Comparison of ENCODE assay signal across 14 cellular contexts in genomic region chr19:19409235-19410030, GRCh38. TPM values are rescaled to one million over a fixed set of nuclear protein-coding genes. Genes with fewer than 3 reads are reported as not detected.
DNase-seq lines count a peak whose midpoint lies in the region; ATAC-seq and TF ChIP-seq lines count a peak whose summit lies in the region.
"Had no signal": no experiment of that assay in that cellular context is flagged by ENCODE, and none has a peak within 500 bp of the region (broad histone marks: within the 10 kb centered on the region; RNA-seq: fewer than 3 reads in every experiment).

No MANE protein-coding gene starts in this region.

- DNase-seq in ELF-1 (ENCODE audit: low read depth, low spot score), result peak; percentile 43
- DNase-seq in activated B cell treated with CpG ODN at 0.5 μM for 24 hours, result no peak
- DNase-seq in memory B cell (ENCODE audit: low spot score in 2 of 2), result no peak
- DNase-seq in NCI-H1105 treated with DMSO at 0.1 percent for 48 hours (lab: John Stamatoyannopoulos, UW), result no peak
- no peak for DNase-seq in activated effector memory CD4-positive, alpha-beta T cell treated with Interleukin-2 at 50 U/mL for 16 hours
- no peak for DNase-seq in GM13977 (ENCODE audit: low spot score)
- DNase-seq in heart right ventricle, result no peak
- DNase-seq: H7, lower lobe of right lung, NCI-H2107, psoas muscle had no signal

- H3K4me3 ChIP-seq in heart right ventricle, result no peak overlapping the region
- H3K4me3 ChIP-seq: gastroesophageal sphincter, lower lobe of right lung, psoas muscle had no signal

- no peaks in the 10 kb centered on the region for H3K27me3 ChIP-seq in heart right ventricle
- H3K27me3 ChIP-seq: gastroesophageal sphincter had no signal

- H3K36me3 Mint-ChIP-seq in activated B cell treated with CpG ODN at 0.5 μM for 24 hours (ENCODE audit: low read depth) (peaks cover 21% of the 10 kb centered on the region), memory B cell (no peaks in the 10 kb centered on the region)

- in situ Hi-C loops in GM13977 (cut with MboI; ENCODE audit: low pct_unique_long_range_greater_than_20kb, low sequenced_read_pairs, unreplicated experiment), result no loop called here

- intact Hi-C loops in activated B cell treated with CpG ODN at 0.5 μM for 24 hours (cut with micrococcal nuclease), result loop anchor here (10.0 kb wide), 1 partner anchor 345 kb away; the partner anchor contains the start of gene SLC25A42
- intact Hi-C loops in heart right ventricle (cut with DNase I), result loop anchor here in 7 of 10 donors (5.0 to 10.0 kb wide), 7 partner anchors 42 to 78 kb away; no protein-coding TSS in a partner anchor

- CTCF ChIA-PET in activated B cell treated with CpG ODN at 0.5 μM for 24 hours (lab: Charles Lee), result no interaction called here

- POLR2A ChIA-PET in activated B cell treated with CpG ODN at 0.5 μM for 24 hours (lab: Charles Lee), result interaction anchor here (1.2 to 1.9 kb wide), 2 partner anchors 24 to 81 kb away, joined by 3 to 5 read pairs; no protein-coding TSS in a partner anchor

- H3K36me3 ChIP-seq in heart right ventricle, result peaks cover 0 to 6% (median 0%) of the 10 kb centered on the region in 9 donors
- H3K36me3 ChIP-seq: gastroesophageal sphincter, lower lobe of right lung had no signal

- H3K4me1 ChIP-seq in heart right ventricle, result peaks cover 19 to 71% (median 62%) of the 10 kb centered on the region in 9 donors

- peaks cover 77% of the 10 kb centered on the region for H3K4me1 Mint-ChIP-seq in activated B cell treated with CpG ODN at 0.5 μM for 24 hours
- peaks cover 55% of the 10 kb centered on the region for H3K4me1 Mint-ChIP-seq in memory B cell

- H3K9me3 ChIP-seq in heart right ventricle, result no peaks in the 10 kb centered on the region
- H3K9me3 ChIP-seq: gastroesophageal sphincter, lower lobe of right lung, psoas muscle had no signal

- TF ChIP-seq CTCF in 22Rv1 (IDR thresholded peaks at IDR 0.05) (no peak), activated B cell treated with CpG ODN at 0.5 μM for 24 hours (IDR thresholded peaks at IDR 0.05) (no peak), GM13977 (IDR thresholded peaks at IDR 0.05; ENCODE audit: extremely low read depth, insufficient read depth, missing control alignments) (no peak), heart right ventricle (IDR thresholded peaks at IDR 0.05) (no peak)

- 0 out of 2 replicates have a peak overlapping the region, but pooled peaks have one; percentile 7 for H3K27ac ChIP-seq in 22Rv1
- H3K27ac ChIP-seq in heart right ventricle, result no peak overlapping the region
- H3K27ac ChIP-seq: gastroesophageal sphincter, lower lobe of right lung, VCaP had no signal

- H3K27me3 Mint-ChIP-seq in activated B cell treated with CpG ODN at 0.5 μM for 24 hours, result no peaks in the 10 kb centered on the region
- H3K27me3 Mint-ChIP-seq in memory B cell, result no peaks in the 10 kb centered on the region

- WGBS in heart right ventricle, 2 donors, result 70 to 71% methylated on average over 11 of the region's 11 CpGs

- ATAC-seq in activated B cell treated with CpG ODN at 0.5 μM for 24 hours (ENCODE audit: low read depth), result no peak
- no peak for ATAC-seq in memory B cell (ENCODE audit: low read depth)
- no peak for ATAC-seq in heart right ventricle
- ATAC-seq: gastroesophageal sphincter, lower lobe of right lung, psoas muscle had no signal

- H3K27ac Mint-ChIP-seq in activated B cell treated with CpG ODN at 0.5 μM for 24 hours (no peak overlapping the region), memory B cell (peak overlapping the region; percentile 68)

- H3K4me3 Mint-ChIP-seq in activated B cell treated with CpG ODN at 0.5 μM for 24 hours (peak overlapping the region; percentile 12), memory B cell (no peak overlapping the region)

- H3K9me3 Mint-ChIP-seq in activated B cell treated with CpG ODN at 0.5 μM for 24 hours (no peaks in the 10 kb centered on the region), memory B cell (no peaks in the 10 kb centered on the region)

RNA-seq across cellular contexts. Expression of gene GATAD2A, which starts 4.0 kb away (rescaled TPM):
- total RNA-seq in activated B cell treated with CpG ODN at 0.5 μM for 24 hours (116 and 126 TPM in 2 replicates), heart right ventricle (10 to 100 TPM; 22.1 to 48.5 (median 26.0) TPM)
- 10 to 100 TPM in 1 of 2 donors, 1 to 10 TPM in 1; 7.5 to 13.3 TPM for polyA plus RNA-seq in heart right ventricle
